23 cellular contexts compared by ENCODE assay signal in the genomic region with DNA sequence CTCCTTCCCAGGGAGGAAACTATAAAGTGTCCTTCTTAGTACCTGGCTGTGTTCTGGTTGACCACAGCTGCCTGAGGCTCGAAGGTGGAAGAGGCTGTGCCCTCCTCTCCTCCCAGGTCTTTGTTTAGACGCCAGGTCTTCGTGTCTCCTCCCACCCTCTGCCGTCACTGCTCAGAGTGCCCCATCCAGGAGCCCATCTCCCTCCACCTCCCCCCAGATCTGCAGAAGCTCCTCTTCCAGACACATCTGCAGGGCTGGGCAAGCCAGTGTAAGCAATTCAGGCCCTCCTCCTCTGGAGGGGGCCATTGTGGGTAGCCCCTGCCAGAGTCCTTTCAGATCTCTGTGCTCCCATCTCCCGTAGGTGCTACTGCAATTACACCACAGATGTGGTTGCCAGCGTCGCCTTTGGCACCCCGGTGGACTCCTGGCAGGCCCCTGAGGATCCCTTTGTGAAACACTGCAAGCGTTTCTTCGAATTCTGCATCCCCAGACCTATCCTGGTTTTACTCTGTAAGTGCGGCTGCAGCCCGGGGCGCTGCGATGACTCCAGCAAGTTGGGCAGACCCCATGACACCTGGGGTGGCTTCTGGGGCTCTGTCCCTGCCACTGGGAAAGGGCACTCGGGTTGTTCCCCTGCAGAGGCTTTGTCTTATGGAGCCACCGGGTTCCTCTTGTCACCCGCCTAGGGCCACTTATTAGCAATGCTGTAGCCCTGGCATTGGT.
"Had no signal": no experiment of that assay in that cellular context is flagged by ENCODE, and none has a peak within 500 bp of the region (broad histone marks: within the 10 kb centered on the region; RNA-seq: fewer than 3 reads in every experiment).

No MANE protein-coding gene starts in this region.

- H3K27ac ChIP-seq: WERI-Rb-1 had no signal

- DNase-seq: activated CD4-positive, alpha-beta T cell treated with anti-CD3 and anti-CD28 coated beads for 4 hours; activated CD8-positive, alpha-beta memory T cell treated with anti-CD3 and anti-CD28 coated beads, Interleukin-2, amount 50 U/mL, for 4 hours; activated CD8-positive, alpha-beta T cell treated with anti-CD3 and anti-CD28 coated beads for 36 hours; activated gamma-delta T cell treated with Interleukin-2 at 50 U/mL for 16 hours; activated naive CD4-positive, alpha-beta T cell treated with anti-CD3 and anti-CD28 coated beads, Interleukin-2, amount 10 ng/mL, durations not matched to agents 7 days and 5 days; activated naive CD8-positive, alpha-beta T cell treated with anti-CD3 and anti-CD28 coated beads for 36 hours; activated T-cell treated with anti-CD3 and anti-CD28 coated beads, Interleukin-2, amount 50 U/mL, for 72 hours; anterior cingulate cortex; cerebellar nuclear complex; Kasumi-1; NCI-H1048; NCI-H1930; NCI-H2107; NCI-H2171 treated with DMSO at 0.1 percent for 48 hours; NCI-H524; NCI-H748 treated with DMSO at 0.1 percent for 48 hours; RPMI8226; SK-N-SH; T-helper 1 cell; WERI-Rb-1 had no signal

- ATAC-seq: activated CD4-positive, CD25-positive, alpha-beta regulatory T cell treated with anti-CD3 and anti-CD28 coated beads, Interleukin-2, amount 50 U/mL, for 24 hours; activated CD8-positive, alpha-beta T cell treated with anti-CD3 and anti-CD28 coated beads for 36 hours; activated T-cell treated with anti-CD3 and anti-CD28 coated beads, Interleukin-2, amount 50 U/mL, for 72 hours; Panc1; Right ventricle myocardium inferior had no signal
